ENCODE assay signal across 30 cellular contexts in the genomic region with DNA sequence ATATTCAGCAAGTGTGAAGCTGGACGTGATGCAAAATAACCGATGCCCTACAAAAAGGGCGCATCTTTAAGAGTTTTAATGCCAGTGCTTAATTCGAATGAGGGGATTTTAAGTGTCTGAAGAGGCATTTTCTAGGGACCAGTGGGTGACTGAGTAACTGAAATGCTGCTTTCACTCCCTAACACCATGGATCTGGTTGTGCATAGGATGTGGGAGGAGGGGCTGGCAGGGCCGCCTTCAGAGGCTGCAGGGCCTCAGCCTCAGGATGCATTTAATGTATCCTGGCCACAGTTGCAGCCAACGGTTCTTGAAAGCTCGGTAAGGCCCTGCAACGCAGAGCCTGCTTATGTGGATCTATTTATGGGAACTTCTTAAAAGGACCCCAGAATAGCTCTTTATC. TPM values are rescaled to one million over a fixed set of nuclear protein-coding genes. Genes with fewer than 3 reads are reported as not detected.
A peak's percentile ranks its signal among the peaks of the same experiment; 100 is the strongest.
DNase-seq lines count a peak whose midpoint lies in the region; ATAC-seq and TF ChIP-seq lines count a peak whose summit lies in the region.
"Had no signal": no experiment of that assay in that cellular context is flagged by ENCODE, and none has a peak within 500 bp of the region (broad histone marks: within the 10 kb centered on the region; RNA-seq: fewer than 3 reads in every experiment).

No MANE protein-coding gene starts in this region.

- no peak overlapping the region for H3K27ac ChIP-seq in caudate nucleus (ENCODE audit: low read depth, low read length)
- H3K27ac ChIP-seq: C4-2B, KMS-11, SJSA1 had no signal

- H3K4me3 Mint-ChIP-seq in WTC11: no peak overlapping the region
- H3K4me3 Mint-ChIP-seq: B cell; CD8-positive, alpha-beta T cell had no signal

- no peaks in the 10 kb centered on the region for H3K27me3 Mint-ChIP-seq in WTC11 (ENCODE audit: low read depth)
- H3K27me3 Mint-ChIP-seq: B cell had no signal

- DNase-seq in Kasumi-1 (lab: John Stamatoyannopoulos, UW): peak; percentile 62 to 74
- DNase-seq in NOMO-1 treated with dmso at 0.1 percent for 144 hours (lab: John Stamatoyannopoulos, UW; ENCODE audit: unreplicated experiment): peak; percentile 79
- DNase-seq in WTC11 (ENCODE audit: low spot score): no peak
- peak; percentile 2 for DNase-seq in left kidney (ENCODE audit: low read depth, low spot score)
- DNase-seq in caudate nucleus (lab: John Stamatoyannopoulos, UW): no peak
- no peak for DNase-seq in SHP77 (lab: John Stamatoyannopoulos, UW)
- DNase-seq: Caco-2; CD8-positive, alpha-beta T cell; DMS79; EL; GF-D8; GOT3; IMR-90; NCI-H1092 treated with DMSO at 0.1 percent for 48 hours; NCI-H1436; NCI-H187 treated with DMSO at 0.1 percent for 48 hours; NCI-H2107; NCI-H446; NCI-H524 treated with DMSO at 0.1 percent for 48 hours; NCI-H774; NK-92 treated with Interleukin-12 subunit alpha and Interleukin-12 subunit beta, amount 100 ng/mL, for 24 hours; PC-3 had no signal

- TF ChIP-seq CTCF in WTC11 (IDR thresholded peaks at IDR 0.05): no peak

- no peaks in the 10 kb centered on the region for H3K36me3 Mint-ChIP-seq in WTC11
- H3K36me3 Mint-ChIP-seq: CD8-positive, alpha-beta T cell had no signal

- no peak overlapping the region for H3K27ac Mint-ChIP-seq in WTC11
- H3K27ac Mint-ChIP-seq: B cell; CD8-positive, alpha-beta T cell had no signal

- H3K4me1 Mint-ChIP-seq in WTC11: no peaks in the 10 kb centered on the region
- H3K4me1 Mint-ChIP-seq: B cell had no signal

- ATAC-seq in WTC11 (peak; percentile 50; the same call in 1 of the 2 replicates), GM21825 (IDR thresholded peaks at IDR 0.05; ENCODE audit: unreplicated experiment) (no peak), GM18873 (IDR thresholded peaks at IDR 0.05; ENCODE audit: low FRiP score, unreplicated experiment) (no peak)
- ATAC-seq: CD8-positive, alpha-beta T cell; HCT116; PC-3 had no signal

- CTCF ChIA-PET in WTC11 (lab: Charles Lee): interaction anchor here (1.0 kb wide), 1 partner anchor 41 kb away, joined by 4 read pairs; the partner anchor contains the start of gene IL18R1

- POLR2A ChIA-PET in WTC11 (lab: Charles Lee): no interaction called here

- no peaks in the 10 kb centered on the region for H3K9me3 Mint-ChIP-seq in WTC11
- H3K9me3 Mint-ChIP-seq: CD8-positive, alpha-beta T cell had no signal

TF ChIP-seq in WTC11, 78 proteins besides CTCF, POLR2A, EP300 and RAD21:
- no peak for TF ChIP-seq TCF7 (CRISPR knock-in tag; IDR thresholded peaks at IDR 0.05; ENCODE audit: low read depth)
- TF ChIP-seq NFE2L1 (CRISPR knock-in tag; IDR thresholded peaks at IDR 0.05): no peak
- no peak for TF ChIP-seq MYBL2 (CRISPR knock-in tag; IDR thresholded peaks at IDR 0.05)
- TF ChIP-seq, protein P1, sequence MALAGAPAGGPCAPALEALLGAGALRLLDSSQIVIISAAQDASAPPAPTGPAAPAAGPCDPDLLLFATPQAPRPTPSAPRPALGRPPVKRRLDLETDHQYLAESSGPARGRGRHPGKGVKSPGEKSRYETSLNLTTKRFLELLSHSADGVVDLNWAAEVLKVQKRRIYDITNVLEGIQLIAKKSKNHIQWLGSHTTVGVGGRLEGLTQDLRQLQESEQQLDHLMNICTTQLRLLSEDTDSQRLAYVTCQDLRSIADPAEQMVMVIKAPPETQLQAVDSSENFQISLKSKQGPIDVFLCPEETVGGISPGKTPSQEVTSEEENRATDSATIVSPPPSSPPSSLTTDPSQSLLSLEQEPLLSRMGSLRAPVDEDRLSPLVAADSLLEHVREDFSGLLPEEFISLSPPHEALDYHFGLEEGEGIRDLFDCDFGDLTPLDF (CRISPR knock-in tag; IDR thresholded peaks at IDR 0.05): no peak
- TF ChIP-seq, protein P2, sequence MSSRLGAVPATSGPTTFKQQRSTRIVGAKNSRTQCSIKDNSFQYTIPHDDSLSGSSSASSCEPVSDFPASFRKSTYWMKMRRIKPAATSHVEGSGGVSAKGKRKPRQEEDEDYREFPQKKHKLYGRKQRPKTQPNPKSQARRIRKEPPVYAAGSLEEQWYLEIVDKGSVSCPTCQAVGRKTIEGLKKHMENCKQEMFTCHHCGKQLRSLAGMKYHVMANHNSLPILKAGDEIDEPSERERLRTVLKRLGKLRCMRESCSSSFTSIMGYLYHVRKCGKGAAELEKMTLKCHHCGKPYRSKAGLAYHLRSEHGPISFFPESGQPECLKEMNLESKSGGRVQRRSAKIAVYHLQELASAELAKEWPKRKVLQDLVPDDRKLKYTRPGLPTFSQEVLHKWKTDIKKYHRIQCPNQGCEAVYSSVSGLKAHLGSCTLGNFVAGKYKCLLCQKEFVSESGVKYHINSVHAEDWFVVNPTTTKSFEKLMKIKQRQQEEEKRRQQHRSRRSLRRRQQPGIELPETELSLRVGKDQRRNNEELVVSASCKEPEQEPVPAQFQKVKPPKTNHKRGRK (CRISPR knock-in tag; IDR thresholded peaks at IDR 0.05; ENCODE audit: borderline replicate concordance): no peak
- TF ChIP-seq TP53 (CRISPR knock-in tag; IDR thresholded peaks at IDR 0.05): no peak
TF ChIP-seq in WTC11: peak in this region for 0.

RNA-seq across cellular contexts. Expression of gene IL18RAP, which starts 25.8 kb away (rescaled TPM):
- not detected in 3 replicates for total RNA-seq in WTC11 (2021)
- total RNA-seq: A673, Caco-2, IMR-90, PC-3, SJSA1 had no signal

RNA-seq across cellular contexts. Expression of gene IL18R1, which starts 41.6 kb away (rescaled TPM):
- total RNA-seq in WTC11 (2021): 0.25 to 0.46 TPM in 2 of 3 replicates, not detected in the other
- total RNA-seq: A673, Caco-2, SJSA1 had no signal

Comparison
In these comparisons a context has a peak if more than half of its experiments do, and no peak if none do; other contexts are left out.
1. DNase-seq: peak in Kasumi-1 (2 of 2), NOMO-1 treated with dmso at 0.1 percent for 144 hours (single experiment) and left kidney (single experiment); none in WTC11 (single experiment), caudate nucleus (0 of 61) and SHP77 (0 of 2).